ENCODE assay signal across 12 cellular contexts in the genomic region with DNA sequence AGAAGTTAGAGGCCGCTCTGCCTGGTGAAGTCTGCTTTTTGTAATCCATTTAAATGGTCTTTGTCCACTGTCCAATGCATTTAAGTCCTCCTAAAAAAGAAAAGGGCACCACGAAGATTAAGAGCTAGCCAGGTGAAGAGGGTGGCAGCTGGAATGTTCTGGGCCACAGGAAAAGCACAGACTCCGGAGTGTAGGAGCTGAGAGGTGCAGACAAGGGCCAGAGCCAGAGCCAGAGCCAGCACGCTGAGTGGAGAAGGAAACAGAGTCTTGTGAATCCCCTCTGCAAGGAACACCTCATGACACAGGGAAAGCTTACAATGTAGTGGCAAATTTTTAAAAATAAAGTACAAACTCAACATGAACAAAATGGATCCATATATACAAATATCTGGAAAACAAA.
"Had no signal": no experiment of that assay in that cellular context is flagged by ENCODE, and none has a peak within 500 bp of the region (broad histone marks: within the 10 kb centered on the region; RNA-seq: fewer than 3 reads in every experiment).

No MANE protein-coding gene starts in this region.

- H3K9me3 ChIP-seq: adrenal gland, left ventricle myocardium inferior, ovary, tibial artery had no signal

- H3K27ac ChIP-seq: adrenal gland, cardiac muscle cell, left ventricle myocardium inferior, tibial artery had no signal

- H3K4me3 ChIP-seq: adrenal gland, cardiac muscle cell, left ventricle myocardium inferior, ovary, tibial artery had no signal

- H3K27ac Mint-ChIP-seq: activated CD4-positive, alpha-beta memory T cell treated with anti-CD3 and anti-CD28 coated beads for 36 hours; stimulated activated memory B cell treated with anti-CD40 and anti-IgM and Interleukin-4, amounts not matched to agents 10 μg/mL and 1 μg/mL and 100 μg/mL, for 72 hours had no signal

- H3K9me3 Mint-ChIP-seq: activated CD4-positive, alpha-beta memory T cell treated with anti-CD3 and anti-CD28 coated beads for 36 hours; activated naive CD4-positive, alpha-beta T cell treated with anti-CD3 and anti-CD28 coated beads, Interleukin-2, amount 50 U/mL, for 24 hours; activated T-cell treated with anti-CD3 and anti-CD28 coated beads, Interleukin-2, amount 50 U/mL, for 4 hours; neural crest cell; stimulated activated memory B cell treated with anti-CD40 and anti-IgM and Interleukin-4, amounts not matched to agents 10 μg/mL and 1 μg/mL and 100 μg/mL, for 72 hours had no signal

- ATAC-seq: activated T-cell treated with anti-CD3 and anti-CD28 coated beads, Interleukin-2, amount 50 U/mL, for 4 hours; stimulated activated memory B cell treated with anti-CD40 and anti-IgM and Interleukin-4, amounts not matched to agents 10 μg/mL and 1 μg/mL and 100 μg/mL, for 72 hours had no signal

- H3K27me3 ChIP-seq: adrenal gland, cardiac muscle cell, ovary, tibial artery had no signal

- H3K36me3 ChIP-seq: adrenal gland, cardiac muscle cell, left ventricle myocardium inferior, ovary, tibial artery had no signal

- DNase-seq: activated CD4-positive, alpha-beta memory T cell treated with anti-CD3 and anti-CD28 coated beads for 36 hours; activated effector memory CD4-positive, alpha-beta T cell treated with anti-CD3 and anti-CD28 coated beads, Interleukin-2, amount 50 U/mL, for 16 hours; activated T-cell treated with anti-CD3 and anti-CD28 coated beads, Interleukin-2, amount 50 U/mL, for 4 hours; adrenal gland; left ventricle myocardium inferior; ovary; T-helper 9 cell; tibial artery had no signal

- H3K4me3 Mint-ChIP-seq: activated CD4-positive, alpha-beta memory T cell treated with anti-CD3 and anti-CD28 coated beads for 36 hours; activated naive CD4-positive, alpha-beta T cell treated with anti-CD3 and anti-CD28 coated beads, Interleukin-2, amount 50 U/mL, for 24 hours; activated T-cell treated with anti-CD3 and anti-CD28 coated beads, Interleukin-2, amount 50 U/mL, for 4 hours; neural crest cell; stimulated activated memory B cell treated with anti-CD40 and anti-IgM and Interleukin-4, amounts not matched to agents 10 μg/mL and 1 μg/mL and 100 μg/mL, for 72 hours had no signal

- H3K4me1 ChIP-seq: adrenal gland, tibial artery had no signal

- H3K27me3 Mint-ChIP-seq: activated CD4-positive, alpha-beta memory T cell treated with anti-CD3 and anti-CD28 coated beads for 36 hours; activated naive CD4-positive, alpha-beta T cell treated with anti-CD3 and anti-CD28 coated beads, Interleukin-2, amount 50 U/mL, for 24 hours; stimulated activated memory B cell treated with anti-CD40 and anti-IgM and Interleukin-4, amounts not matched to agents 10 μg/mL and 1 μg/mL and 100 μg/mL, for 72 hours had no signal
